In genomic region chr7:19744075-19744474, GRCh38 we compare ENCODE assay signal across 3 cellular contexts.
A peak's percentile ranks its signal among the peaks of the same experiment; 100 is the strongest.
TF ChIP-seq lines count a peak whose summit lies in the region.

No MANE protein-coding gene starts in this region.

TF ChIP-seq in HepG2, 621 proteins besides CTCF, POLR2A, EP300 and RAD21:
- TF ChIP-seq MAFK (conservative IDR thresholded peaks at IDR 0.05 in 1 of 2, IDR thresholded peaks at IDR 0.05 in 1 of 2; ENCODE audit: low read length in 2 of 2) = peak; percentile 89 to 96
- TF ChIP-seq FOXA3 (CRISPR knock-in tag; IDR thresholded peaks at IDR 0.05) = no peak
- peak; percentile 95 for TF ChIP-seq MAFF (IDR thresholded peaks at IDR 0.05; ENCODE audit: low read depth, low read length)
- no peak for TF ChIP-seq DZIP1 (CRISPR knock-in tag; IDR thresholded peaks at IDR 0.05)
- no peak for TF ChIP-seq GFI1 (CRISPR knock-in tag; IDR thresholded peaks at IDR 0.05; ENCODE audit: borderline replicate concordance)

TF ChIP-seq in IMR-90, 13 proteins besides CTCF, POLR2A, EP300 and RAD21:
- TF ChIP-seq MAFK (IDR thresholded peaks at IDR 0.05; ENCODE audit: low read depth, low read length) = peak; percentile 96
- TF ChIP-seq NFE2L2 (IDR thresholded peaks at IDR 0.05; ENCODE audit: low read depth, low read length) = no peak

TF ChIP-seq in K562, 482 proteins besides CTCF, POLR2A, EP300 and RAD21:
- peak; percentile 73 for TF ChIP-seq MAFG (tag; conservative IDR thresholded peaks at IDR 0.05)
- no peak for TF ChIP-seq GATAD2B (IDR thresholded peaks at IDR 0.05; ENCODE audit: borderline replicate concordance)
- TF ChIP-seq C11orf30 (IDR thresholded peaks at IDR 0.05; ENCODE audit: low read depth) = peak; percentile 73
- TF ChIP-seq MAFF (IDR thresholded peaks at IDR 0.05; ENCODE audit: low read length) = peak; percentile 89
- TF ChIP-seq ZBTB26 (CRISPR knock-in tag; IDR thresholded peaks at IDR 0.05) = no peak
- no peak for TF ChIP-seq ZFX (CRISPR knock-in tag; IDR thresholded peaks at IDR 0.05)
- no peak for TF ChIP-seq BCLAF1 (IDR thresholded peaks at IDR 0.05; ENCODE audit: borderline replicate concordance in 1 of 2, control insufficient read depth in 1 of 2, low read depth in 2 of 2, low read length in 1 of 2)
- no peak for TF ChIP-seq TAL1 (IDR thresholded peaks at IDR 0.05)
- no peak for TF ChIP-seq ZNF77 (CRISPR knock-in tag; IDR thresholded peaks at IDR 0.05)
- peak; percentile 88 for TF ChIP-seq MAFK (IDR thresholded peaks at IDR 0.05; ENCODE audit: low read length)
- no peak for TF ChIP-seq GABPB2 (CRISPR knock-in tag; conservative IDR thresholded peaks at IDR 0.05)
- TF ChIP-seq ZNF146 (CRISPR knock-in tag; IDR thresholded peaks at IDR 0.05; ENCODE audit: unreplicated experiment) = no peak
- TF ChIP-seq DLX4 (CRISPR knock-in tag; IDR thresholded peaks at IDR 0.05) = no peak
- no peak for TF ChIP-seq ZFP1 (CRISPR knock-in tag; IDR thresholded peaks at IDR 0.05)
- no peak for TF ChIP-seq CXXC5 (CRISPR knock-in tag; IDR thresholded peaks at IDR 0.05)
- TF ChIP-seq SNAPC5 (CRISPR knock-in tag; IDR thresholded peaks at IDR 0.05) = no peak
- no peak for TF ChIP-seq MLX (CRISPR knock-in tag; conservative IDR thresholded peaks at IDR 0.05)
- no peak for TF ChIP-seq ZNF311 (CRISPR knock-in tag; IDR thresholded peaks at IDR 0.05)
- no peak for TF ChIP-seq ZNF449 (CRISPR knock-in tag; IDR thresholded peaks at IDR 0.05)
- no peak for TF ChIP-seq TAF15 (IDR thresholded peaks at IDR 0.05; ENCODE audit: low read depth, low read length)
- TF ChIP-seq HINFP (tag; conservative IDR thresholded peaks at IDR 0.05; ENCODE audit: low read depth) = no peak
- TF ChIP-seq TEAD2 (tag; IDR thresholded peaks at IDR 0.05) = no peak
- TF ChIP-seq ZBTB8A (IDR thresholded peaks at IDR 0.05; ENCODE audit: partially characterized antibody) = no peak
- TF ChIP-seq ZNF316 (IDR thresholded peaks at IDR 0.05) = peak; percentile 84
- no peak for TF ChIP-seq POLR3G (IDR thresholded peaks at IDR 0.05; ENCODE audit: extremely low read depth, insufficient read length, insufficient replicate concordance)
- no peak for TF ChIP-seq MBD2 (IDR thresholded peaks at IDR 0.05; ENCODE audit: borderline replicate concordance, low read depth)
- no peak for TF ChIP-seq ZNF76 (CRISPR knock-in tag; IDR thresholded peaks at IDR 0.05; ENCODE audit: borderline replicate concordance)
- no peak for TF ChIP-seq DDX20 (tag; IDR thresholded peaks at IDR 0.05; ENCODE audit: low read depth)
- no peak for TF ChIP-seq TAF1 (IDR thresholded peaks at IDR 0.05; ENCODE audit: control insufficient read depth, extremely low read depth, insufficient read depth, low read length, severe bottlenecking)
- TF ChIP-seq ATF7 (IDR thresholded peaks at IDR 0.05) = no peak
- TF ChIP-seq IRF9 (tag; IDR thresholded peaks at IDR 0.05) = no peak
- no peak for TF ChIP-seq FOXA1 (IDR thresholded peaks at IDR 0.05; ENCODE audit: borderline replicate concordance)
- no peak for TF ChIP-seq NR4A1 (CRISPR knock-in tag; IDR thresholded peaks at IDR 0.05)
- TF ChIP-seq NR4A1 (tag; IDR thresholded peaks at IDR 0.05) = no peak
- no peak for TF ChIP-seq FOXJ2 (tag; IDR thresholded peaks at IDR 0.05)
- no peak for TF ChIP-seq HDAC8 (tag; IDR thresholded peaks at IDR 0.05)
- no peak for TF ChIP-seq NRF1 (conservative IDR thresholded peaks at IDR 0.05 in 1 of 2, IDR thresholded peaks at IDR 0.05 in 1 of 2)
TF ChIP-seq in K562: peak in this region for 5.
